1 cellular context compared by ENCODE assay signal in genomic region chr1:156371553-156372264, GRCh38.
TF ChIP-seq lines count a peak whose summit lies in the region.

No MANE protein-coding gene starts in this region.

TF ChIP-seq in HepG2, 621 proteins besides CTCF, POLR2A, EP300 and RAD21 (continued from another document):
- TF ChIP-seq AFF4 (CRISPR knock-in tag; IDR thresholded peaks at IDR 0.05): peak; percentile 38; the same call in 1 of the 2 replicates
- TF ChIP-seq RFX5 (IDR thresholded peaks at IDR 0.05; ENCODE audit: low read depth, low read length): peak; percentile 33; the same call in 1 of the 2 replicates
- no peak; the same call in 1 of the 2 replicates for TF ChIP-seq PRDM10 (CRISPR knock-in tag; IDR thresholded peaks at IDR 0.05; ENCODE audit: low read depth)
- no peak for TF ChIP-seq NR1H2 (CRISPR knock-in tag; IDR thresholded peaks at IDR 0.05; ENCODE audit: borderline replicate concordance, low read depth)
- no peak for TF ChIP-seq CERS6 (CRISPR knock-in tag; IDR thresholded peaks at IDR 0.05)
- TF ChIP-seq MYC (CRISPR knock-in tag; IDR thresholded peaks at IDR 0.05; ENCODE audit: borderline replicate concordance): peak; percentile 65; the same call in 1 of the 2 replicates
- peak; percentile 56; the same call in 1 of the 2 replicates for TF ChIP-seq ZNF891 (CRISPR knock-in tag; IDR thresholded peaks at IDR 0.05)
- TF ChIP-seq PITX1 (CRISPR knock-in tag; IDR thresholded peaks at IDR 0.05): peak; percentile 95
- TF ChIP-seq KDM6A (CRISPR knock-in tag; IDR thresholded peaks at IDR 0.05; ENCODE audit: low read depth): peak; percentile 99
- TF ChIP-seq ZNF644 (CRISPR knock-in tag; IDR thresholded peaks at IDR 0.05; ENCODE audit: low read depth): peak; percentile 74
- no peak; the same call in none of the 2 replicates for TF ChIP-seq POLR2G (IDR thresholded peaks at IDR 0.05; ENCODE audit: low read depth, low read length)
- no peak for TF ChIP-seq TEAD2 (CRISPR knock-in tag; IDR thresholded peaks at IDR 0.05)
- TF ChIP-seq SALL2 (CRISPR knock-in tag; IDR thresholded peaks at IDR 0.05): no peak
- 0 out of 2 replicates have a peak, but pooled peaks have one; percentile 34 for TF ChIP-seq ZNF589 (CRISPR knock-in tag; conservative IDR thresholded peaks at IDR 0.05)
- no peak; the same call in 1 of the 2 replicates for TF ChIP-seq ZFP90 (CRISPR knock-in tag; IDR thresholded peaks at IDR 0.05; ENCODE audit: borderline replicate concordance)
- TF ChIP-seq ZNF616 (CRISPR knock-in tag; IDR thresholded peaks at IDR 0.05; ENCODE audit: low read depth): 0 out of 2 replicates have a peak, but pooled peaks have one; percentile 78
- TF ChIP-seq ZNF770 (CRISPR knock-in tag; IDR thresholded peaks at IDR 0.05): peak; percentile 58
- TF ChIP-seq JDP2 (CRISPR knock-in tag; IDR thresholded peaks at IDR 0.05; ENCODE audit: borderline replicate concordance): no peak
- peak; percentile 84; the same call in 1 of the 2 replicates for TF ChIP-seq SOX5 (CRISPR knock-in tag; IDR thresholded peaks at IDR 0.05; ENCODE audit: borderline replicate concordance)
- TF ChIP-seq ZFP1 (CRISPR knock-in tag; IDR thresholded peaks at IDR 0.05): no peak; the same call in 1 of the 2 replicates
- TF ChIP-seq FOXK1 (CRISPR knock-in tag; IDR thresholded peaks at IDR 0.05; ENCODE audit: borderline replicate concordance, low read depth): peak; percentile 74; the same call in 1 of the 2 replicates
- peak; percentile 38; the same call in 1 of the 2 replicates for TF ChIP-seq HMG20B (CRISPR knock-in tag; conservative IDR thresholded peaks at IDR 0.05)
- TF ChIP-seq ZXDC (CRISPR knock-in tag; IDR thresholded peaks at IDR 0.05): peak; percentile 75; the same call in 1 of the 2 replicates
- TF ChIP-seq TRAFD1 (CRISPR knock-in tag; IDR thresholded peaks at IDR 0.05; ENCODE audit: borderline replicate concordance): no peak
- peak; percentile 68; the same call in 1 of the 2 replicates for TF ChIP-seq HOXA5 (CRISPR knock-in tag; IDR thresholded peaks at IDR 0.05)
- TF ChIP-seq KMT2A (CRISPR knock-in tag; IDR thresholded peaks at IDR 0.05): peak; percentile 49; the same call in 1 of the 2 replicates
- TF ChIP-seq FOXK2 (IDR thresholded peaks at IDR 0.05): 0 out of 2 replicates have a peak, but pooled peaks have one; percentile 43
- 0 out of 2 replicates have a peak, but pooled peaks have one; percentile 38 for TF ChIP-seq ZNF761 (CRISPR knock-in tag; conservative IDR thresholded peaks at IDR 0.05)
- no peak for TF ChIP-seq AGO2 (optimal IDR thresholded peaks at IDR 0.05; ENCODE audit: low read depth, low read length)
- TF ChIP-seq ZNF446 (CRISPR knock-in tag; IDR thresholded peaks at IDR 0.05): no peak; the same call in 1 of the 2 replicates
- peak; percentile 84 for TF ChIP-seq MLX (CRISPR knock-in tag; IDR thresholded peaks at IDR 0.05)
- TF ChIP-seq SKI (IDR thresholded peaks at IDR 0.05; ENCODE audit: partially characterized antibody): peak; percentile 93
